8 cellular contexts compared by ENCODE assay signal in genomic region chr2:135755573-135755972, GRCh38.
"Had no signal": no experiment of that assay in that cellular context is flagged by ENCODE, and none has a peak within 500 bp of the region (broad histone marks: within the 10 kb centered on the region; RNA-seq: fewer than 3 reads in every experiment).

No MANE protein-coding gene starts in this region.

- FAIRE-seq: G401.6, GM12878, GM12891, GM12892, GM18507, GM19239 had no signal

- DNase-seq: GDM1, GF-D8 had no signal

- H3K4me3 ChIP-seq: GM12878 had no signal

- ATAC-seq: GM12878 had no signal
